Comparison of ENCODE assay signal across 1 cellular context in the genomic region with DNA sequence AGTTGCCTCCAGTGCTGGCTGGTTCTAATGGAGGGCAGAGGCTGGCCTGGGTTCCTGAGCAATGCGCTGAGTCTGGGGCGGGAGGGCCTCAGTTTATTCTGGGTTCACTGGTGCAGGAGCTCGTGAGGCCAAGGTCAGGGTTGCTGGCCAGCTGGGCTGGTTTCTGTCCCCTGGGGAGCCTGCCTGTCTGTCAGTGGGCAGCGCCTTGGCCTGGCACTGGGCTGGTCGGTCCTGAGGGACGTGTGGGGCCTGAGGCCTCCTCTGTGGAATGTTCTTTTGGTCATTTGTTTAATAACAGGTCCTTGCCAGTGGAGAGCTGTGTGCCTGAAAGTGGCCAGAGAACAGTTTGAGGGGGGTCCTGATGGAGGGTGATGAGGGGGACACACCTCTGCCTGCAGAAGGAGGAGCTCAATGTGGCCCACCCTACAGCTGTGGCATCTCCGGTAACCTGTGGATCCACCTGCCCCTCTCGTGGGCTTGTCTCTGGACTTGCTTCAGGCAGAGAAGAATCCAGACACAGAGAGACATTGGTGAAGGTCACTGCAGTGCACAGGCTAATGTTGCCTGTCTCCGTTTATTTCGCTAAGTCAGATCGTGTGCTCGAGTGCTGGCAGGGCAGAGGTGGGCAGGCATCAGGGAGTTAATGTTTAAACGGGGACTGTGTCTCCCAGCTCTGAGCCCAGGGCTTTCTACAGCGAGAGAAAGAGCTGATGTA.
TF ChIP-seq lines count a peak whose summit lies in the region.

No MANE protein-coding gene starts in this region.

TF ChIP-seq in HepG2, 621 proteins besides CTCF, POLR2A, EP300 and RAD21 (continued from another document and continues in another):
- TF ChIP-seq ZNF710 (CRISPR knock-in tag; IDR thresholded peaks at IDR 0.05; ENCODE audit: borderline replicate concordance): 0 out of 2 replicates have a peak, but pooled peaks have one; percentile 49
- TF ChIP-seq HNF1A (IDR thresholded peaks at IDR 0.05; ENCODE audit: low read depth): peak; percentile 90
- peak; percentile 96 for TF ChIP-seq HNF1A (CRISPR knock-in tag; IDR thresholded peaks at IDR 0.05; ENCODE audit: borderline replicate concordance)
- no peak for TF ChIP-seq ZNF354B (CRISPR knock-in tag; IDR thresholded peaks at IDR 0.05)
- peak; percentile 44; the same call in 1 of the 2 replicates for TF ChIP-seq KAT7 (CRISPR knock-in tag; IDR thresholded peaks at IDR 0.05; ENCODE audit: borderline replicate concordance)
- TF ChIP-seq ZBTB7A (CRISPR knock-in tag; IDR thresholded peaks at IDR 0.05): no peak
- TF ChIP-seq THAP11 (CRISPR knock-in tag; IDR thresholded peaks at IDR 0.05): 0 out of 2 replicates have a peak, but pooled peaks have one; percentile 9
- TF ChIP-seq TCF7 (IDR thresholded peaks at IDR 0.05; ENCODE audit: low read depth): no peak
- TF ChIP-seq, protein P1, sequence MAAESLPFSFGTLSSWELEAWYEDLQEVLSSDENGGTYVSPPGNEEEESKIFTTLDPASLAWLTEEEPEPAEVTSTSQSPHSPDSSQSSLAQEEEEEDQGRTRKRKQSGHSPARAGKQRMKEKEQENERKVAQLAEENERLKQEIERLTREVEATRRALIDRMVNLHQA (CRISPR knock-in tag; IDR thresholded peaks at IDR 0.05): no peak
- TF ChIP-seq PRMT3 (CRISPR knock-in tag; IDR thresholded peaks at IDR 0.05; ENCODE audit: borderline replicate concordance, low read depth): no peak
- TF ChIP-seq CEBPZ (IDR thresholded peaks at IDR 0.05; ENCODE audit: low read length): no peak
- no peak for TF ChIP-seq ZNF782 (CRISPR knock-in tag; IDR thresholded peaks at IDR 0.05; ENCODE audit: borderline replicate concordance)
- TF ChIP-seq, protein P2, sequence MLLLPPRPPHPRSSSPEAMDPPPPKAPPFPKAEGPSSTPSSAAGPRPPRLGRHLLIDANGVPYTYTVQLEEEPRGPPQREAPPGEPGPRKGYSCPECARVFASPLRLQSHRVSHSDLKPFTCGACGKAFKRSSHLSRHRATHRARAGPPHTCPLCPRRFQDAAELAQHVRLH (CRISPR knock-in tag; IDR thresholded peaks at IDR 0.05; ENCODE audit: borderline replicate concordance, low read depth): no peak
- no peak for TF ChIP-seq PHF21A (CRISPR knock-in tag; IDR thresholded peaks at IDR 0.05)
- peak; percentile 65 for TF ChIP-seq SALL1 (CRISPR knock-in tag; IDR thresholded peaks at IDR 0.05)
- TF ChIP-seq, protein P3, sequence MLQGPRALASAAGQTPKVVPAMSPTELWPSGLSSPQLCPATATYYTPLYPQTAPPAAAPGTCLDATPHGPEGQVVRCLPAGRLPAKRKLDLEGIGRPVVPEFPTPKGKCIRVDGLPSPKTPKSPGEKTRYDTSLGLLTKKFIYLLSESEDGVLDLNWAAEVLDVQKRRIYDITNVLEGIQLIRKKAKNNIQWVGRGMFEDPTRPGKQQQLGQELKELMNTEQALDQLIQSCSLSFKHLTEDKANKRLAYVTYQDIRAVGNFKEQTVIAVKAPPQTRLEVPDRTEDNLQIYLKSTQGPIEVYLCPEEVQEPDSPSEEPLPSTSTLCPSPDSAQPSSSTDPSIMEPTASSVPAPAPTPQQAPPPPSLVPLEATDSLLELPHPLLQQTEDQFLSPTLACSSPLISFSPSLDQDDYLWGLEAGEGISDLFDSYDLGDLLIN (CRISPR knock-in tag; IDR thresholded peaks at IDR 0.05; ENCODE audit: borderline replicate concordance): no peak
- no peak for TF ChIP-seq FLYWCH1 (CRISPR knock-in tag; IDR thresholded peaks at IDR 0.05)
- no peak for TF ChIP-seq SOX6 (IDR thresholded peaks at IDR 0.05)
- peak; percentile 30; the same call in 1 of the 2 replicates for TF ChIP-seq SOX6 (CRISPR knock-in tag; IDR thresholded peaks at IDR 0.05)
- TF ChIP-seq SNAI1 (CRISPR knock-in tag; IDR thresholded peaks at IDR 0.05; ENCODE audit: borderline replicate concordance): 0 out of 2 replicates have a peak, but pooled peaks have one; percentile 18
- no peak for TF ChIP-seq FIP1L1 (IDR thresholded peaks at IDR 0.05; ENCODE audit: borderline replicate concordance, insufficient read depth, low read depth, low read length)
- TF ChIP-seq ZNF230 (CRISPR knock-in tag; IDR thresholded peaks at IDR 0.05): no peak
- 0 out of 2 replicates have a peak, but pooled peaks have one; percentile 36 for TF ChIP-seq ZNF138 (CRISPR knock-in tag; IDR thresholded peaks at IDR 0.05; ENCODE audit: low read depth)
- TF ChIP-seq NFE2L1 (CRISPR knock-in tag; IDR thresholded peaks at IDR 0.05; ENCODE audit: borderline replicate concordance): no peak
- 0 out of 2 replicates have a peak, but pooled peaks have one; percentile 42 for TF ChIP-seq ZNF44 (CRISPR knock-in tag; IDR thresholded peaks at IDR 0.05)
- TF ChIP-seq, protein P4, sequence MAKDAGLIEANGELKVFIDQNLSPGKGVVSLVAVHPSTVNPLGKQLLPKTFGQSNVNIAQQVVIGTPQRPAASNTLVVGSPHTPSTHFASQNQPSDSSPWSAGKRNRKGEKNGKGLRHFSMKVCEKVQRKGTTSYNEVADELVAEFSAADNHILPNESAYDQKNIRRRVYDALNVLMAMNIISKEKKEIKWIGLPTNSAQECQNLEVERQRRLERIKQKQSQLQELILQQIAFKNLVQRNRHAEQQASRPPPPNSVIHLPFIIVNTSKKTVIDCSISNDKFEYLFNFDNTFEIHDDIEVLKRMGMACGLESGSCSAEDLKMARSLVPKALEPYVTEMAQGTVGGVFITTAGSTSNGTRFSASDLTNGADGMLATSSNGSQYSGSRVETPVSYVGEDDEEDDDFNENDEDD (CRISPR knock-in tag; IDR thresholded peaks at IDR 0.05; ENCODE audit: borderline replicate concordance): no peak; the same call in 1 of the 2 replicates
- TF ChIP-seq TOPORS (CRISPR knock-in tag; IDR thresholded peaks at IDR 0.05): no peak
- TF ChIP-seq ZZZ3 (CRISPR knock-in tag; IDR thresholded peaks at IDR 0.05; ENCODE audit: borderline replicate concordance): no peak
- TF ChIP-seq ZNF629 (CRISPR knock-in tag; conservative IDR thresholded peaks at IDR 0.05): peak; percentile 59
- peak; percentile 28 for TF ChIP-seq IKZF4 (CRISPR knock-in tag; IDR thresholded peaks at IDR 0.05; ENCODE audit: borderline replicate concordance, low read depth, not compliant biosample characterization)
- no peak for TF ChIP-seq ZFP82 (CRISPR knock-in tag; IDR thresholded peaks at IDR 0.05; ENCODE audit: borderline replicate concordance)
- TF ChIP-seq, protein P5, sequence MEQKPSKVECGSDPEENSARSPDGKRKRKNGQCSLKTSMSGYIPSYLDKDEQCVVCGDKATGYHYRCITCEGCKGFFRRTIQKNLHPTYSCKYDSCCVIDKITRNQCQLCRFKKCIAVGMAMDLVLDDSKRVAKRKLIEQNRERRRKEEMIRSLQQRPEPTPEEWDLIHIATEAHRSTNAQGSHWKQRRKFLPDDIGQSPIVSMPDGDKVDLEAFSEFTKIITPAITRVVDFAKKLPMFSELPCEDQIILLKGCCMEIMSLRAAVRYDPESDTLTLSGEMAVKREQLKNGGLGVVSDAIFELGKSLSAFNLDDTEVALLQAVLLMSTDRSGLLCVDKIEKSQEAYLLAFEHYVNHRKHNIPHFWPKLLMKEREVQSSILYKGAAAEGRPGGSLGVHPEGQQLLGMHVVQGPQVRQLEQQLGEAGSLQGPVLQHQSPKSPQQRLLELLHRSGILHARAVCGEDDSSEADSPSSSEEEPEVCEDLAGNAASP (CRISPR knock-in tag; IDR thresholded peaks at IDR 0.05; ENCODE audit: borderline replicate concordance): peak; percentile 69; the same call in 1 of the 2 replicates
- TF ChIP-seq ARNTL (CRISPR knock-in tag; IDR thresholded peaks at IDR 0.05): 0 out of 2 replicates have a peak, but pooled peaks have one; percentile 45
- TF ChIP-seq ZBTB42 (CRISPR knock-in tag; IDR thresholded peaks at IDR 0.05): no peak
- TF ChIP-seq, protein P6, sequence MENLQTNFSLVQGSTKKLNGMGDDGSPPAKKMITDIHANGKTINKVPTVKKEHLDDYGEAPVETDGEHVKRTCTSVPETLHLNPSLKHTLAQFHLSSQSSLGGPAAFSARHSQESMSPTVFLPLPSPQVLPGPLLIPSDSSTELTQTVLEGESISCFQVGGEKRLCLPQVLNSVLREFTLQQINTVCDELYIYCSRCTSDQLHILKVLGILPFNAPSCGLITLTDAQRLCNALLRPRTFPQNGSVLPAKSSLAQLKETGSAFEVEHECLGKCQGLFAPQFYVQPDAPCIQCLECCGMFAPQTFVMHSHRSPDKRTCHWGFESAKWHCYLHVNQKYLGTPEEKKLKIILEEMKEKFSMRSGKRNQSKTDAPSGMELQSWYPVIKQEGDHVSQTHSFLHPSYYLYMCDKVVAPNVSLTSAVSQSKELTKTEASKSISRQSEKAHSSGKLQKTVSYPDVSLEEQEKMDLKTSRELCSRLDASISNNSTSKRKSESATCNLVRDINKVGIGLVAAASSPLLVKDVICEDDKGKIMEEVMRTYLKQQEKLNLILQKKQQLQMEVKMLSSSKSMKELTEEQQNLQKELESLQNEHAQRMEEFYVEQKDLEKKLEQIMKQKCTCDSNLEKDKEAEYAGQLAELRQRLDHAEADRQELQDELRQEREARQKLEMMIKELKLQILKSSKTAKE (CRISPR knock-in tag; IDR thresholded peaks at IDR 0.05; ENCODE audit: borderline replicate concordance): peak; percentile 50; the same call in 1 of the 2 replicates
- no peak for TF ChIP-seq TRAFD1 (CRISPR knock-in tag; IDR thresholded peaks at IDR 0.05; ENCODE audit: borderline replicate concordance)
